18 cellular contexts compared by ENCODE assay signal in genomic region chr3:49531715-49532114, GRCh38.
"Had no signal": no experiment of that assay in that cellular context is flagged by ENCODE, and none has a peak within 500 bp of the region (broad histone marks: within the 10 kb centered on the region; RNA-seq: fewer than 3 reads in every experiment).

No MANE protein-coding gene starts in this region.

- ATAC-seq: body of pancreas; effector memory CD8-positive, alpha-beta T cell; upper lobe of right lung had no signal

- H3K4me1 Mint-ChIP-seq: activated B cell treated with CpG ODN at 0.5 μM for 24 hours, mesothelial cell of epicardium had no signal

- H3K4me3 Mint-ChIP-seq: activated B cell treated with CpG ODN at 0.5 μM for 24 hours; activated naive CD8-positive, alpha-beta T cell; effector memory CD8-positive, alpha-beta T cell; mesothelial cell of epicardium; nephron progenitor cell had no signal

- H3K9ac ChIP-seq: SK-N-SH had no signal

- H3K4me2 ChIP-seq: SK-N-SH had no signal

- H3K27ac Mint-ChIP-seq: activated B cell treated with CpG ODN at 0.5 μM for 24 hours; activated naive CD8-positive, alpha-beta T cell; effector memory CD8-positive, alpha-beta T cell; mesothelial cell of epicardium had no signal

- H3K9me3 ChIP-seq: body of pancreas, SK-N-SH, thoracic aorta, upper lobe of right lung had no signal

- H3K27ac ChIP-seq: body of pancreas, thoracic aorta, upper lobe of right lung had no signal

- FAIRE-seq: keratinocyte had no signal

- H3K9me3 Mint-ChIP-seq: activated B cell treated with CpG ODN at 0.5 μM for 24 hours; effector memory CD8-positive, alpha-beta T cell; mesothelial cell of epicardium; nephron progenitor cell had no signal

- H3K27me3 ChIP-seq: body of pancreas, upper lobe of right lung had no signal

- H3K4me3 ChIP-seq: body of pancreas, lung, thoracic aorta, upper lobe of right lung had no signal

- DNase-seq: activated B cell treated with CpG ODN at 0.5 μM for 24 hours; activated CD4-positive, alpha-beta T cell treated with anti-CD3 and anti-CD28 coated beads for 4 hours; activated CD8-positive, alpha-beta memory T cell treated with anti-CD3 and anti-CD28 coated beads, Interleukin-2, amount 50 U/mL, for 4 hours; activated gamma-delta T cell; body of pancreas; effector memory CD8-positive, alpha-beta T cell; hypothalamus; nephron progenitor cell; occipital lobe; SK-N-SH; stimulated activated CD4-positive, alpha-beta T cell treated with anti-CD3 and anti-CD28 coated beads, Interleukin-2, amount 100 ng/mL, for 24 hours; T-helper 9 cell; upper lobe of right lung had no signal
